In genomic region chr10:1504940-1505339, GRCh38 we compare ENCODE assay signal across 24 cellular contexts.
DNase-seq lines count a peak whose midpoint lies in the region; ATAC-seq, FAIRE-seq and TF ChIP-seq lines count a peak whose summit lies in the region.
"Had no signal": no experiment of that assay in that cellular context is flagged by ENCODE, and none has a peak within 500 bp of the region (broad histone marks: within the 10 kb centered on the region; RNA-seq: fewer than 3 reads in every experiment).

No MANE protein-coding gene starts in this region.

- no peak for ATAC-seq in GM12878

- SMC1A ChIA-PET in GM12878 (lab: Charles Lee; ENCODE audit: uncharacterized antibody, unreplicated experiment) = no interaction called here

- intact Hi-C loops in GM12878 (cut with micrococcal nuclease; ENCODE audit: unreplicated experiment) = no loop called here
- intact Hi-C loops in vagina (cut with DNase I) = no loop called here

- H3K36me3 Mint-ChIP-seq in nephron progenitor cell (ENCODE audit: low read depth) (no peaks in the 10 kb centered on the region), endothelial cell (ENCODE audit: low read depth, unreplicated experiment) (no peaks in the 10 kb centered on the region)
- H3K36me3 Mint-ChIP-seq: CD4-positive, CD25-positive, alpha-beta regulatory T cell; CD8-positive, alpha-beta memory T cell; IgD-negative memory B cell had no signal

- RAD21 ChIA-PET in GM12878 (lab: Charles Lee; ENCODE audit: unreplicated experiment) = no interaction called here

- H3K36me3 ChIP-seq in HEK293 (ENCODE audit: control insufficient read depth in 2 of 2, insufficient read depth in 1 of 2, low read length in 2 of 2) (no peaks in the 10 kb centered on the region), GM12878 (ENCODE audit: control insufficient read depth in 2 of 2, insufficient read depth in 2 of 2, low read length in 1 of 2) (no peaks in the 10 kb centered on the region), vagina (no peaks in the 10 kb centered on the region), MG63 (no peaks in the 10 kb centered on the region)
- H3K36me3 ChIP-seq: BE2C had no signal

- no peak for TF ChIP-seq POLR2A in GM12878 (IDR thresholded peaks at IDR 0.05; ENCODE audit: low read depth, low read length)
- TF ChIP-seq POLR2A in vagina (IDR thresholded peaks at IDR 0.05) = no peak

- in situ Hi-C loops in GM12878 (cut with MboI) = no loop called here

- H3K9ac ChIP-seq in GM12878 (ENCODE audit: control insufficient read depth, insufficient read depth, low read length) = no peak overlapping the region

- peaks cover 4% of the 10 kb centered on the region for H3K9me3 Mint-ChIP-seq in nephron progenitor cell
- no peaks in the 10 kb centered on the region for H3K9me3 Mint-ChIP-seq in endothelial cell (ENCODE audit: unreplicated experiment)

- H3K4me1 Mint-ChIP-seq in nephron progenitor cell (peaks cover 16% of the 10 kb centered on the region), endothelial cell (ENCODE audit: unreplicated experiment) (no peaks in the 10 kb centered on the region)
- H3K4me1 Mint-ChIP-seq: CD4-positive, CD25-positive, alpha-beta regulatory T cell; CD8-positive, alpha-beta memory T cell had no signal

- no peak for TF ChIP-seq RAD21 in GM12878 (IDR thresholded peaks at IDR 0.05; ENCODE audit: insufficient read depth, low read depth, low read length)

- no peak overlapping the region for H3K4me3 ChIP-seq in HEK293 (ENCODE audit: low read depth, low read length)
- H3K4me3 ChIP-seq in GM12878 = no peak overlapping the region
- no peak overlapping the region for H3K4me3 ChIP-seq in vagina
- H3K4me3 ChIP-seq in MG63 = no peak overlapping the region

- DNase-seq in GM12878 (ENCODE audit: low read depth, low spot score) (no peak), nephron progenitor cell (no peak), vagina (ENCODE audit: extremely low spot score in 2 of 2) (no peak), MG63 (no peak), endothelial cell (ENCODE audit: low spot score) (no peak)
- DNase-seq: ACHN; BE2C; C1 segment of cervical spinal cord; CD4-positive, CD25-positive, alpha-beta regulatory T cell; CD8-positive, alpha-beta memory T cell; COR-L47; DMS 273 treated with DMSO at 0.1 percent for 48 hours; DMS53; DND-41; EL; HCEC 1CT; HFFc6; KBM-7 had no signal

- H3K27me3 Mint-ChIP-seq in nephron progenitor cell (ENCODE audit: low read depth, poor library complexity) = peaks cover 3% of the 10 kb centered on the region
- H3K27me3 Mint-ChIP-seq in endothelial cell (ENCODE audit: unreplicated experiment) = peaks cover 3% of the 10 kb centered on the region
- H3K27me3 Mint-ChIP-seq: CD4-positive, CD25-positive, alpha-beta regulatory T cell had no signal

- TF ChIP-seq EP300 in GM12878 (IDR thresholded peaks at IDR 0.05; ENCODE audit: borderline replicate concordance in 1 of 2, control insufficient read depth in 1 of 2, low read depth in 2 of 2, low read length in 2 of 2) = no peak

- TF ChIP-seq CTCF in HEK293 (tag by site-specific recombination; IDR thresholded peaks at IDR 0.05) = no peak
- no peak for TF ChIP-seq CTCF in GM12878 (IDR thresholded peaks at IDR 0.05 in 2 of 3, conservative IDR thresholded peaks at IDR 0.05 in 1 of 3; ENCODE audit: control insufficient read depth in 2 of 3, extremely low read depth in 1 of 3, insufficient read depth in 1 of 3, low read depth in 3 of 3, low read length in 3 of 3)
- no peak for TF ChIP-seq CTCF in nephron progenitor cell (IDR thresholded peaks at IDR 0.05)
- TF ChIP-seq CTCF in vagina (IDR thresholded peaks at IDR 0.05) = no peak
- TF ChIP-seq CTCF in endothelial cell (IDR thresholded peaks at IDR 0.05; ENCODE audit: unreplicated experiment) = no peak

- no TSS peak for BruUV-seq in GM12878 (replicated peaks; lab: Mats Ljungman, UMichigan)

- no peak overlapping the region for H2AFZ ChIP-seq in GM12878 (ENCODE audit: control insufficient read depth, low read depth, low read length)

- H3K27ac Mint-ChIP-seq in nephron progenitor cell (peak overlapping the region; percentile 9), endothelial cell (ENCODE audit: unreplicated experiment) (no peak overlapping the region)
- H3K27ac Mint-ChIP-seq: CD4-positive, CD25-positive, alpha-beta regulatory T cell; HFFc6 had no signal

- no peaks in the 10 kb centered on the region for H3K9me3 ChIP-seq in HEK293 (ENCODE audit: control insufficient read depth, insufficient read depth, low read depth, low read length)
- no peaks in the 10 kb centered on the region; the same call in 2 of the 3 replicates for H3K9me3 ChIP-seq in GM12878 (replicated peaks; ENCODE audit: control insufficient read depth, insufficient read depth, low read length)
- no peaks in the 10 kb centered on the region for H3K9me3 ChIP-seq in vagina
- no peaks in the 10 kb centered on the region for H3K9me3 ChIP-seq in MG63
- H3K9me3 ChIP-seq: BE2C had no signal

- no peak overlapping the region for H3K27ac ChIP-seq in HEK293 (ENCODE audit: extremely low read depth, low read depth, low read length)
- no peak overlapping the region for H3K27ac ChIP-seq in GM12878 (ENCODE audit: control insufficient read depth, insufficient read depth)
- H3K27ac ChIP-seq in vagina = no peak overlapping the region
- H3K27ac ChIP-seq: HL-60 had no signal

- no peak overlapping the region for H3K4me3 Mint-ChIP-seq in nephron progenitor cell
- H3K4me3 Mint-ChIP-seq in endothelial cell (ENCODE audit: unreplicated experiment) = no peak overlapping the region
- H3K4me3 Mint-ChIP-seq: CD4-positive, CD25-positive, alpha-beta regulatory T cell; CD8-positive, alpha-beta memory T cell; HFFc6; IgD-negative memory B cell had no signal

- POLR2A ChIA-PET in HEK293 (lab: Yijun Ruan, JAX) = no interaction called here
- POLR2A ChIA-PET in GM12878 (lab: Charles Lee) = no interaction called here

- H4K20me1 ChIP-seq in GM12878 (ENCODE audit: control insufficient read depth, insufficient read depth) = no peaks in the 10 kb centered on the region

- H3K27me3 ChIP-seq in GM12878 (replicated peaks in 1 of 2; ENCODE audit: control insufficient read depth in 2 of 2, insufficient read depth in 2 of 2, low read length in 1 of 2) = no peaks in the 10 kb centered on the region
- no peaks in the 10 kb centered on the region for H3K27me3 ChIP-seq in vagina
- no peaks in the 10 kb centered on the region for H3K27me3 ChIP-seq in MG63

- WGBS in GM12878 (ENCODE audit: insufficient coverage, insufficient replicate concordance, low lambda C conversion rate, missing lambda C conversion rate) = 64% methylated on average over 8 of the region's 8 CpGs

- H3K4me1 ChIP-seq in HEK293 (ENCODE audit: control insufficient read depth, insufficient read depth, low read length) = no peaks in the 10 kb centered on the region
- no peaks in the 10 kb centered on the region for H3K4me1 ChIP-seq in GM12878 (ENCODE audit: control insufficient read depth, insufficient read depth, low read length)
- H3K4me1 ChIP-seq in vagina = no peaks in the 10 kb centered on the region
- H3K4me1 ChIP-seq: BE2C had no signal

- CTCF ChIA-PET in HEK293 (lab: Yijun Ruan, JAX) (no interaction called here), GM12878 (lab: Yijun Ruan, JAX) (no interaction called here)

- no peak overlapping the region for H3K4me2 ChIP-seq in GM12878 (ENCODE audit: control insufficient read depth, insufficient read depth)

- H3K79me2 ChIP-seq in GM12878 (ENCODE audit: control insufficient read depth, insufficient read depth, low read length) = no peaks in the 10 kb centered on the region

- no peak for FAIRE-seq in GM12878 (lab: Jason Lieb, UNC)
- FAIRE-seq: A204.1, GM12892, GM18507 had no signal

TF ChIP-seq in HEK293, 187 proteins besides CTCF, POLR2A, EP300 and RAD21:
- TF ChIP-seq ZNF202 (tag by site-specific recombination; IDR thresholded peaks at IDR 0.05; ENCODE audit: borderline replicate concordance) (0 out of 2 replicates have a peak, but pooled peaks have one; percentile 5), SALL2 (tag by site-specific recombination; IDR thresholded peaks at IDR 0.05; ENCODE audit: borderline replicate concordance) (no peak), ZSCAN4 (tag by site-specific recombination; IDR thresholded peaks at IDR 0.05) (peak; percentile 74), ZNF354C (tag by site-specific recombination; IDR thresholded peaks at IDR 0.05; ENCODE audit: borderline replicate concordance, low read depth) (peak; percentile 20; the same call in 1 of the 2 replicates)

TF ChIP-seq in GM12878, 131 proteins besides CTCF, POLR2A, EP300 and RAD21:
- TF ChIP-seq NR2C2 (IDR thresholded peaks at IDR 0.05; ENCODE audit: borderline replicate concordance, control insufficient read depth, insufficient read length, low read depth) (peak; percentile 16), HDAC2 (IDR thresholded peaks at IDR 0.05) (no peak), BMI1 (IDR thresholded peaks at IDR 0.05; ENCODE audit: borderline replicate concordance) (no peak)
